ENCODE assay signal across 1 cellular context in genomic region chr3:47000922-47001730, GRCh38.
A peak's percentile ranks its signal among the peaks of the same experiment; 100 is the strongest.
TF ChIP-seq lines count a peak whose summit lies in the region.

No MANE protein-coding gene starts in this region.

TF ChIP-seq in HEK293, 187 proteins besides CTCF, POLR2A, EP300 and RAD21 (continued from another document):
- no peak for TF ChIP-seq PRDM2 (tag by site-specific recombination; IDR thresholded peaks at IDR 0.05; ENCODE audit: borderline replicate concordance)
- no peak for TF ChIP-seq ZNF561 (tag by site-specific recombination; IDR thresholded peaks at IDR 0.05; ENCODE audit: borderline replicate concordance)
- no peak for TF ChIP-seq ZNF626 (tag by site-specific recombination; IDR thresholded peaks at IDR 0.05)
- TF ChIP-seq ZNF623 (tag by site-specific recombination; IDR thresholded peaks at IDR 0.05): no peak
- TF ChIP-seq SCRT2 (tag by site-specific recombination; IDR thresholded peaks at IDR 0.05): no peak
- TF ChIP-seq ZNF670 (tag by site-specific recombination; IDR thresholded peaks at IDR 0.05; ENCODE audit: low read depth): no peak
- no peak for TF ChIP-seq ZNF555 (tag by site-specific recombination; conservative IDR thresholded peaks at IDR 0.05)
- TF ChIP-seq ZNF677 (tag by site-specific recombination; IDR thresholded peaks at IDR 0.05): no peak
- no peak for TF ChIP-seq ZNF629 (tag by site-specific recombination; IDR thresholded peaks at IDR 0.05)
- no peak for TF ChIP-seq ZNF132 (tag by site-specific recombination; IDR thresholded peaks at IDR 0.05; ENCODE audit: borderline replicate concordance)
- TF ChIP-seq ZNF639 (tag by site-specific recombination; IDR thresholded peaks at IDR 0.05): no peak
- no peak for TF ChIP-seq ZNF24 (tag by site-specific recombination; IDR thresholded peaks at IDR 0.05)
- TF ChIP-seq ZFHX2 (tag by site-specific recombination; conservative IDR thresholded peaks at IDR 0.05): peak; percentile 72
- TF ChIP-seq GLI4 (tag by site-specific recombination; IDR thresholded peaks at IDR 0.05): no peak
- TF ChIP-seq ZSCAN23 (tag by site-specific recombination; IDR thresholded peaks at IDR 0.05): no peak
- TF ChIP-seq ZNF544 (tag by site-specific recombination; IDR thresholded peaks at IDR 0.05): no peak
